In the genomic region with DNA sequence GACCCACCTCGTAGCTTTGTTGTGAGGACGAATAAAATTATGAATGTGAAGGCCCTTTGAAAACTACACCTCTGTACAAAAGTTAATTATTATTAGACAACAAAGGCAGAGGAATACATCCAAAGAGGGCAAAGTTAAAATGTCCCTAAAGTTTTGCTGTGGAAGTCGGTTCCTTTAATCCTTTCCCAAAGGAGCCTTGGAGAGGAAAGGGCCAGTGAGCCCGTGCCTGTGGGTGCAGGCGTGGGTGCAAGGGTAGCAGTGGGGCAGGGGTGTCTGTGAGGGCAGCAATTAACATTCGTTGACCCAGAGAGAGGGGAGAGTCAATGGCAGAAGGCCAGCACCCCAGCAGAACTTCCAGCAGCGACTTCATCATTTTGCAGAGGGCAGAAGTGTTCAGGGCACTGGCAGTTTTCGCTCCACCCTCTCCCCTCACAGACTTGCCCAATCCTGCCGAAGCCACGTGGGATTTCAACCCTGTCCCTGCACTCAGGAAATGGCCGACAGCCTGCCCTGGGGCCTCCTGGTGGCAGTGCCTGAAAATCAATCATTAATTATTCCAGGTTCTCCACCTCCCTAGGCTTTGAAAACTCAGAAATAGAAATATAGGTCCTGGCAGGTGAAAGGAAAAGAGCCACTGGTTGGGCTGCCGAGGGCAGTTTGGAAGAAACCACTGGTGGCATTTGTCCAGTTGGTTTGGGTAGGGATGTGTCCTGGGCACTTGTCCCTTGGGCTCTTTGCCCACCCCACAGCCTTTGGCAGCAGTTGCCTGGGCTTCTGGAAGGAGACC, we compare ENCODE assay signal across 1 cellular context.
TF ChIP-seq lines count a peak whose summit lies in the region.

No MANE protein-coding gene starts in this region.

TF ChIP-seq in HepG2, 621 proteins besides CTCF, POLR2A, EP300 and RAD21 (continued from another document and continues in another):
- TF ChIP-seq, protein P1, sequence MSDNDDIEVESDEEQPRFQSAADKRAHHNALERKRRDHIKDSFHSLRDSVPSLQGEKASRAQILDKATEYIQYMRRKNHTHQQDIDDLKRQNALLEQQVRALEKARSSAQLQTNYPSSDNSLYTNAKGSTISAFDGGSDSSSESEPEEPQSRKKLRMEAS (IDR thresholded peaks at IDR 0.05), result peak; percentile 99
- peak; percentile 50; the same call in 1 of the 2 replicates for TF ChIP-seq ZBTB8A (CRISPR knock-in tag; IDR thresholded peaks at IDR 0.05; ENCODE audit: borderline replicate concordance, low read depth)
- no peak; the same call in 1 of the 2 replicates for TF ChIP-seq IRF9 (CRISPR knock-in tag; IDR thresholded peaks at IDR 0.05; ENCODE audit: borderline replicate concordance)
- TF ChIP-seq HIC2 (CRISPR knock-in tag; IDR thresholded peaks at IDR 0.05; ENCODE audit: low read depth), result peak; percentile 88
- no peak for TF ChIP-seq NPAS2 (CRISPR knock-in tag; IDR thresholded peaks at IDR 0.05; ENCODE audit: borderline replicate concordance)
- no peak for TF ChIP-seq ZNF784 (CRISPR knock-in tag; IDR thresholded peaks at IDR 0.05; ENCODE audit: borderline replicate concordance)
- peak; percentile 60 for TF ChIP-seq ZFX (CRISPR knock-in tag; IDR thresholded peaks at IDR 0.05; ENCODE audit: low read depth)
- peak; percentile 88 for TF ChIP-seq PTBP1 (IDR thresholded peaks at IDR 0.05; ENCODE audit: low read depth, low read length, poor library complexity, severe bottlenecking)
- TF ChIP-seq, protein P2, sequence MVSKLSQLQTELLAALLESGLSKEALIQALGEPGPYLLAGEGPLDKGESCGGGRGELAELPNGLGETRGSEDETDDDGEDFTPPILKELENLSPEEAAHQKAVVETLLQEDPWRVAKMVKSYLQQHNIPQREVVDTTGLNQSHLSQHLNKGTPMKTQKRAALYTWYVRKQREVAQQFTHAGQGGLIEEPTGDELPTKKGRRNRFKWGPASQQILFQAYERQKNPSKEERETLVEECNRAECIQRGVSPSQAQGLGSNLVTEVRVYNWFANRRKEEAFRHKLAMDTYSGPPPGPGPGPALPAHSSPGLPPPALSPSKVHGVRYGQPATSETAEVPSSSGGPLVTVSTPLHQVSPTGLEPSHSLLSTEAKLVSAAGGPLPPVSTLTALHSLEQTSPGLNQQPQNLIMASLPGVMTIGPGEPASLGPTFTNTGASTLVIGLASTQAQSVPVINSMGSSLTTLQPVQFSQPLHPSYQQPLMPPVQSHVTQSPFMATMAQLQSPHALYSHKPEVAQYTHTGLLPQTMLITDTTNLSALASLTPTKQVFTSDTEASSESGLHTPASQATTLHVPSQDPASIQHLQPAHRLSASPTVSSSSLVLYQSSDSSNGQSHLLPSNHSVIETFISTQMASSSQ (IDR thresholded peaks at IDR 0.05; ENCODE audit: low read depth), result peak; percentile 84
- TF ChIP-seq, protein P2 (CRISPR knock-in tag; IDR thresholded peaks at IDR 0.05; ENCODE audit: borderline replicate concordance), result peak; percentile 89
- no peak for TF ChIP-seq ISX (CRISPR knock-in tag; conservative IDR thresholded peaks at IDR 0.05)
- peak; percentile 66 for TF ChIP-seq DBP (CRISPR knock-in tag; IDR thresholded peaks at IDR 0.05; ENCODE audit: not compliant biosample characterization)
- no peak; the same call in 1 of the 2 replicates for TF ChIP-seq SPEN (CRISPR knock-in tag; IDR thresholded peaks at IDR 0.05; ENCODE audit: low read depth)
- TF ChIP-seq MIXL1 (CRISPR knock-in tag; IDR thresholded peaks at IDR 0.05), result peak; percentile 77
- no peak for TF ChIP-seq GABPA (IDR thresholded peaks at IDR 0.05; ENCODE audit: low read depth, low read length)
- TF ChIP-seq GABPA (CRISPR knock-in tag; IDR thresholded peaks at IDR 0.05; ENCODE audit: low read depth), result peak; percentile 30; the same call in 1 of the 2 replicates
- no peak for TF ChIP-seq MED8 (CRISPR knock-in tag; IDR thresholded peaks at IDR 0.05; ENCODE audit: insufficient replicate concordance)
- TF ChIP-seq ATF7 (IDR thresholded peaks at IDR 0.05), result no peak
- no peak for TF ChIP-seq ATF7 (CRISPR knock-in tag; IDR thresholded peaks at IDR 0.05)
- TF ChIP-seq NKX3-1 (CRISPR knock-in tag; IDR thresholded peaks at IDR 0.05), result 0 out of 2 replicates have a peak, but pooled peaks have one; percentile 46
- TF ChIP-seq ZNF800 (CRISPR knock-in tag; IDR thresholded peaks at IDR 0.05), result 0 out of 2 replicates have a peak, but pooled peaks have one; percentile 38
- peak; percentile 82; the same call in 1 of the 2 replicates for TF ChIP-seq ZNF292 (CRISPR knock-in tag; IDR thresholded peaks at IDR 0.05; ENCODE audit: borderline replicate concordance, low read depth)
- no peak for TF ChIP-seq IKZF4 (CRISPR knock-in tag; IDR thresholded peaks at IDR 0.05; ENCODE audit: borderline replicate concordance, low read depth, not compliant biosample characterization)
- TF ChIP-seq ZNF749 (CRISPR knock-in tag; IDR thresholded peaks at IDR 0.05; ENCODE audit: borderline replicate concordance), result no peak; the same call in 1 of the 2 replicates
- TF ChIP-seq NBN (conservative IDR thresholded peaks at IDR 0.05), result no peak
- TF ChIP-seq, protein P3, sequence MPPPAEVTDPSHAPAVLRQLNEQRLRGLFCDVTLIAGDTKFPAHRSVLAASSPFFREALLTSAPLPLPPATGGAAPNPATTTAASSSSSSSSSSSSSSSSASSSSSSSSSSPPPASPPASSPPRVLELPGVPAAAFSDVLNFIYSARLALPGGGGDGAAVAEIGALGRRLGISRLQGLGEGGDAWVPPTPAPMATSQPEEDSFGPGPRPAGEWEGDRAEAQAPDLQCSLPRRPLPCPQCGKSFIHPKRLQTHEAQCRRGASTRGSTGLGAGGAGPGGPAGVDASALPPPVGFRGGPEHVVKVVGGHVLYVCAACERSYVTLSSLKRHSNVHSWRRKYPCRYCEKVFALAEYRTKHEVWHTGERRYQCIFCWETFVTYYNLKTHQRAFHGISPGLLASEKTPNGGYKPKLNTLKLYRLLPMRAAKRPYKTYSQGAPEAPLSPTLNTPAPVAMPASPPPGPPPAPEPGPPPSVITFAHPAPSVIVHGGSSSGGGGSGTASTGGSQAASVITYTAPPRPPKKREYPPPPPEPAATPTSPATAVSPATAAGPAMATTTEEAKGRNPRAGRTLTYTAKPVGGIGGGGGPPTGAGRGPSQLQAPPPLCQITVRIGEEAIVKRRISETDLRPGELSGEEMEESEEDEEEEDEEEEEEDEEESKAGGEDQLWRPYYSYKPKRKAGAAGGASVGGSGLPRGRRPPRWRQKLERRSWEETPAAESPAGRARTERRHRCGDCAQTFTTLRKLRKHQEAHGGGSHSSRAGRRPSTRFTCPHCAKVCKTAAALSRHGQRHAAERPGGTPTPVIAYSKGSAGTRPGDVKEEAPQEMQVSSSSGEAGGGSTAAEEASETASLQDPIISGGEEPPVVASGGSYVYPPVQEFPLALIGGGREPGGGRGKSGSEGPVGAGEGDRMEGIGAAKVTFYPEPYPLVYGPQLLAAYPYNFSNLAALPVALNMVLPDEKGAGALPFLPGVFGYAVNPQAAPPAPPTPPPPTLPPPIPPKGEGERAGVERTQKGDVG (CRISPR knock-in tag; IDR thresholded peaks at IDR 0.05; ENCODE audit: borderline replicate concordance), result no peak
- TF ChIP-seq ZNF275 (CRISPR knock-in tag; IDR thresholded peaks at IDR 0.05; ENCODE audit: borderline replicate concordance), result peak; percentile 28; the same call in 1 of the 2 replicates
- TF ChIP-seq KDM6A (CRISPR knock-in tag; IDR thresholded peaks at IDR 0.05; ENCODE audit: low read depth), result peak; percentile 10; the same call in 1 of the 2 replicates
- no peak for TF ChIP-seq PCBP2 (optimal IDR thresholded peaks at IDR 0.05; ENCODE audit: low read depth, low read length, poor library complexity, severe bottlenecking)
- no peak for TF ChIP-seq RBM22 (optimal IDR thresholded peaks at IDR 0.05; ENCODE audit: low read length)
- TF ChIP-seq ZNF839 (CRISPR knock-in tag; IDR thresholded peaks at IDR 0.05; ENCODE audit: borderline replicate concordance), result no peak
- TF ChIP-seq E2F1 (CRISPR knock-in tag; IDR thresholded peaks at IDR 0.05), result no peak
- peak; percentile 92 for TF ChIP-seq ZNF878 (CRISPR knock-in tag; IDR thresholded peaks at IDR 0.05)
- TF ChIP-seq, protein P4, sequence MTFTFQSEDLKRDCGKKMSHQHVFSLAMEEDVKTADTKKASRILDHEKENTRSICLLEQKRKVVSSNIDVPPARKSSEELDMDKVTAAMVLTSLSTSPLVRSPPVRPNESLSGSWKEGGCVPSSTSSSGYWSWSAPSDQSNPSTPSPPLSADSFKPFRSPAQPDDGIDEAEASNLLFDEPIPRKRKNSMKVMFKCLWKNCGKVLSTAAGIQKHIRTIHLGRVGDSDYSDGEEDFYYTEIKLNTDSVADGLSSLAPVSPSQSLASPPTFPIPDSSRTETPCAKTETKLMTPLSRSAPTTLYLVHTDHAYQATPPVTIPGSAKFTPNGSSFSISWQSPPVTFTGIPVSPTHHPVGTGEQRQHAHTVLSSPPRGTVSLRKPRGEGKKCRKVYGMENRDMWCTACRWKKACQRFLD (CRISPR knock-in tag; IDR thresholded peaks at IDR 0.05; ENCODE audit: borderline replicate concordance), result 0 out of 2 replicates have a peak, but pooled peaks have one; percentile 81
- peak; percentile 89; the same call in 1 of the 2 replicates for TF ChIP-seq KDM5B (CRISPR knock-in tag; IDR thresholded peaks at IDR 0.05; ENCODE audit: borderline replicate concordance)
- TF ChIP-seq PITX1 (CRISPR knock-in tag; IDR thresholded peaks at IDR 0.05), result peak; percentile 49; the same call in 1 of the 2 replicates
